In the genomic region with DNA sequence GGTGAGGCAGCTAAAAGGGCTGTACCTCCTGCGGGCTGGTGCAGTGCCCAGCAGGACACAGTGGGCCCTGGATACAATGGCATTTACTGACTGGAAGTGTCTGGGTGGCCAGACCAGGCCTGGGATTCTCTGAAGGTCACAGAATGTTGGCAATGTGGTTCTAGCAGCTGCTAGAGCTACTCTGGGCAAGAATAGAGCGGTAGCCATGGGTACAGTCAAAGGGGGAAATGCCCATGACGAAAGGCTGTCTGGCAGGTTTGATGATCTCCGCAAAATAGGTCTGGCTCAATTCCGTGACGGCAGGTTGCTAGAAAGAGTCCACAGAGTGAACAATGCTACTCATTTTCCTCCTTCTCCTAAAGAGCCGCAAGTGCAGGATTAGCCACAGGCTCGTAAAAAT, we compare ENCODE assay signal across 29 cellular contexts.
DNase-seq lines count a peak whose midpoint lies in the region; ATAC-seq and TF ChIP-seq lines count a peak whose summit lies in the region.
"Had no signal": no experiment of that assay in that cellular context is flagged by ENCODE, and none has a peak within 500 bp of the region (broad histone marks: within the 10 kb centered on the region; RNA-seq: fewer than 3 reads in every experiment).

No MANE protein-coding gene starts in this region.

- H3K4me3 ChIP-seq in body of pancreas: no peak overlapping the region
- H3K4me3 ChIP-seq: esophagus muscularis mucosa, GM23248, PC-9 had no signal

- ATAC-seq in body of pancreas (peak; percentile 42), Right ventricle myocardium superior (ENCODE audit: poor library complexity) (peak; percentile 90), GM21786 (IDR thresholded peaks at IDR 0.05; ENCODE audit: unreplicated experiment) (no peak), GM18498 (IDR thresholded peaks at IDR 0.05; ENCODE audit: unreplicated experiment) (no peak)
- ATAC-seq: activated naive CD4-positive, alpha-beta T cell treated with anti-CD3 and anti-CD28 coated beads, Interleukin-2, amount 50 U/mL, for 72 hours; CD8-positive, alpha-beta T cell had no signal

- H3K27me3 ChIP-seq in body of pancreas: no peaks in the 10 kb centered on the region
- H3K27me3 ChIP-seq: esophagus muscularis mucosa had no signal

- H3K9me3 ChIP-seq in body of pancreas: no peaks in the 10 kb centered on the region
- H3K9me3 ChIP-seq: esophagus muscularis mucosa had no signal

- H3K4me1 ChIP-seq in body of pancreas: peaks cover 16% of the 10 kb centered on the region
- H3K4me1 ChIP-seq: esophagus muscularis mucosa had no signal

- intact Hi-C loops in body of pancreas (cut with DNase I) (no loop called here), Right ventricle myocardium superior (cut with DNase I) (no loop called here)

- DNase-seq in body of pancreas (peak in 2 of 4 donors; percentile 20 to 22), Right ventricle myocardium superior (no peak), medulla oblongata (ENCODE audit: extremely low spot score) (peak; percentile 75), substantia nigra (lab: John Stamatoyannopoulos, UW) (peak in 31 of 49 donors; percentile 4 to 81 (median 40)), NCI-H774 (lab: John Stamatoyannopoulos, UW) (no peak)
- DNase-seq: activated B cell treated with CpG ODN at 0.5 μM for 24 hours; activated CD4-positive, alpha-beta T cell treated with anti-CD3 and anti-CD28 coated beads, Interleukin-2, amount 50 U/mL, for 48 hours; activated CD8-positive, alpha-beta memory T cell treated with anti-CD3 and anti-CD28 coated beads, Interleukin-2, amount 50 U/mL, for 48 hours; CD8-positive, alpha-beta T cell; cerebellar nuclear complex; DMS153; foreskin melanocyte; GDM1; GM23248; KG1; kidney; NCI-H146; NCI-H2171; NCI-H510A treated with DMSO at 0.1 percent for 48 hours; NK-92 treated with Interleukin-12 subunit alpha and Interleukin-12 subunit beta, amount 100 ng/mL, for 24 hours; PC-9; SHP77 treated with DMSO at 0.1 percent for 48 hours; stimulated activated CD4-positive, alpha-beta T cell treated with anti-CD3 and anti-CD28 coated beads, Interleukin-4, amount 100 ng/mL, for 24 hours; stimulated activated naive CD4-positive, alpha-beta T cell; T-helper 9 cell had no signal

- H3K36me3 ChIP-seq in body of pancreas (replicated peaks in 1 of 2; ENCODE audit: insufficient read depth in 1 of 2, low read depth in 2 of 2): no peaks in the 10 kb centered on the region
- H3K36me3 ChIP-seq: esophagus muscularis mucosa had no signal

- no peak overlapping the region for H3K27ac ChIP-seq in body of pancreas
- H3K27ac ChIP-seq in substantia nigra (ENCODE audit: low read depth, low read length, poor library complexity, severe bottlenecking): no peak overlapping the region
- H3K27ac ChIP-seq: esophagus muscularis mucosa, GM23248, PC-9 had no signal

- no peak for TF ChIP-seq CTCF in body of pancreas (IDR thresholded peaks at IDR 0.05)

- no peak for TF ChIP-seq POLR2A in body of pancreas (IDR thresholded peaks at IDR 0.05)

- WGBS in body of pancreas, 2 donors: 82 to 85% methylated on average over 8 of the region's 8 CpGs

Comparison
In these comparisons a context has a peak if more than half of its experiments do, and no peak if none do; other contexts are left out.
1. ATAC-seq: peak in body of pancreas (single experiment) and Right ventricle myocardium superior (single experiment); none in GM21786 (single experiment) and GM18498 (single experiment).
2. DNase-seq: peak in medulla oblongata (single experiment) and substantia nigra (31 of 49); none in Right ventricle myocardium superior (single experiment) and NCI-H774 (single experiment).